Comparison of ENCODE assay signal across 13 cellular contexts in genomic region chr13:79258489-79258888, GRCh38.
DNase-seq lines count a peak whose midpoint lies in the region; ATAC-seq, FAIRE-seq and TF ChIP-seq lines count a peak whose summit lies in the region.
"Had no signal": no experiment of that assay in that cellular context is flagged by ENCODE, and none has a peak within 500 bp of the region (broad histone marks: within the 10 kb centered on the region; RNA-seq: fewer than 3 reads in every experiment).

No MANE protein-coding gene starts in this region.

- H3K36me3 ChIP-seq in Loucy (ENCODE audit: insufficient read depth, low read length), result no peaks in the 10 kb centered on the region
- H3K36me3 ChIP-seq: gastroesophageal sphincter had no signal

- ATAC-seq in GM19395 (IDR thresholded peaks at IDR 0.05; ENCODE audit: unreplicated experiment), result peak; percentile 93
- peak; percentile 63 for ATAC-seq in HG02840 (IDR thresholded peaks at IDR 0.05; ENCODE audit: low FRiP score, unreplicated experiment)
- ATAC-seq in left colon, result no peak
- no peak for ATAC-seq in foreskin keratinocyte
- ATAC-seq: gastroesophageal sphincter had no signal

- no peaks in the 10 kb centered on the region for H3K9me2 ChIP-seq in Loucy (replicated peaks; ENCODE audit: low read depth, low read length)

- TF ChIP-seq CTCF in Loucy (conservative IDR thresholded peaks at IDR 0.05; ENCODE audit: low read length) (no peak), chondrocyte (IDR thresholded peaks at IDR 0.05) (no peak), foreskin keratinocyte (conservative IDR thresholded peaks at IDR 0.05) (no peak)

- peak overlapping the region; percentile 13 for H2AFZ ChIP-seq in Loucy (ENCODE audit: low read length)

- TF ChIP-seq POLR2A in GM12892 (IDR thresholded peaks at IDR 0.05; ENCODE audit: low read depth, low read length), result no peak

- H3K27ac Mint-ChIP-seq in chondrocyte (ENCODE audit: unreplicated experiment), result no peak overlapping the region
- H3K27ac Mint-ChIP-seq: activated T-helper 1 cell treated with anti-CD3 and anti-CD28 coated beads, Interleukin-12 subunit alpha, Interleukin-12 subunit beta, Interleukin-2, Interleukin-4 antibody, amounts not matched to agents 30 ng/mL and 10 ng/mL and 1 ng/mL, durations not matched to agents 14 hours and 24 hours and 36 hours had no signal

- H3K9ac ChIP-seq in Loucy (ENCODE audit: low read depth, low read length, poor library complexity, severe bottlenecking), result no peak overlapping the region

- H3K4me1 ChIP-seq in Loucy (ENCODE audit: insufficient read depth, low read length, poor library complexity, severe bottlenecking), result no peaks in the 10 kb centered on the region
- H3K4me1 ChIP-seq in foreskin keratinocyte, result no peaks in the 10 kb centered on the region
- H3K4me1 ChIP-seq: gastroesophageal sphincter had no signal

- no peaks in the 10 kb centered on the region for H3F3A ChIP-seq in Loucy (ENCODE audit: low read depth)

- DNase-seq in GM12892 (ENCODE audit: insufficient read length), result no peak
- DNase-seq in chondrocyte (ENCODE audit: low spot score), result no peak
- no peak for DNase-seq in NCI-H2029 treated with DMSO at 0.1 percent for 48 hours (lab: John Stamatoyannopoulos, UW)
- DNase-seq in left colon, result no peak
- no peak for DNase-seq in foreskin keratinocyte
- DNase-seq: H9, NCI-H524 treated with DMSO at 0.1 percent for 48 hours, T-helper 2 cell had no signal

- no peaks in the 10 kb centered on the region for H4K20me1 ChIP-seq in Loucy (ENCODE audit: insufficient read depth, low read length, poor library complexity, severe bottlenecking)

- H3K4me3 ChIP-seq in Loucy (ENCODE audit: low read length, poor library complexity, severe bottlenecking), result no peak overlapping the region
- H3K4me3 ChIP-seq: gastroesophageal sphincter had no signal

- peaks cover 2% of the 10 kb centered on the region for H3K9me3 Mint-ChIP-seq in chondrocyte (ENCODE audit: low read depth)
- H3K9me3 Mint-ChIP-seq: activated T-helper 1 cell treated with anti-CD3 and anti-CD28 coated beads, Interleukin-12 subunit alpha, Interleukin-12 subunit beta, Interleukin-2, Interleukin-4 antibody, amounts not matched to agents 30 ng/mL and 10 ng/mL and 1 ng/mL, durations not matched to agents 14 hours and 24 hours and 36 hours; H9 had no signal

- peak; percentile 40 for FAIRE-seq in GM12892 (lab: Jason Lieb, UNC)

- no peaks in the 10 kb centered on the region for H3K36me3 Mint-ChIP-seq in chondrocyte (ENCODE audit: low read depth)

- H3K79me2 ChIP-seq in Loucy (ENCODE audit: insufficient read depth, low read length), result no peaks in the 10 kb centered on the region

- H3K4me3 Mint-ChIP-seq in chondrocyte (ENCODE audit: unreplicated experiment), result no peak overlapping the region
- H3K4me3 Mint-ChIP-seq: activated T-helper 1 cell treated with anti-CD3 and anti-CD28 coated beads, Interleukin-12 subunit alpha, Interleukin-12 subunit beta, Interleukin-2, Interleukin-4 antibody, amounts not matched to agents 30 ng/mL and 10 ng/mL and 1 ng/mL, durations not matched to agents 14 hours and 24 hours and 36 hours; H9 had no signal

- no peak overlapping the region for H3K4me2 ChIP-seq in Loucy (ENCODE audit: low read depth, low read length, poor library complexity, severe bottlenecking)

- no peaks in the 10 kb centered on the region for H3K27me3 ChIP-seq in Loucy (ENCODE audit: insufficient read depth, low read length, poor library complexity, severe bottlenecking)
- no peaks in the 10 kb centered on the region for H3K27me3 ChIP-seq in foreskin keratinocyte

- H3K27me3 Mint-ChIP-seq in chondrocyte (ENCODE audit: low read depth), result peaks cover 24% of the 10 kb centered on the region

- no peak overlapping the region for H3K27ac ChIP-seq in foreskin keratinocyte
- H3K27ac ChIP-seq: gastroesophageal sphincter had no signal

- intact Hi-C loops in left colon (cut with DNase I, micrococcal nuclease), result no loop called here

- H3K4me1 Mint-ChIP-seq in chondrocyte (ENCODE audit: low read depth), result no peaks in the 10 kb centered on the region

- no peaks in the 10 kb centered on the region for H3K9me3 ChIP-seq in Loucy (ENCODE audit: insufficient read depth, low read depth, low read length)
- H3K9me3 ChIP-seq: gastroesophageal sphincter had no signal

Comparison
In these comparisons a context has a peak if more than half of its experiments do, and no peak if none do; other contexts are left out.
1. ATAC-seq: peak in GM19395 (single experiment) and HG02840 (single experiment); none in left colon (single experiment) and foreskin keratinocyte (single experiment).